In the genomic region with DNA sequence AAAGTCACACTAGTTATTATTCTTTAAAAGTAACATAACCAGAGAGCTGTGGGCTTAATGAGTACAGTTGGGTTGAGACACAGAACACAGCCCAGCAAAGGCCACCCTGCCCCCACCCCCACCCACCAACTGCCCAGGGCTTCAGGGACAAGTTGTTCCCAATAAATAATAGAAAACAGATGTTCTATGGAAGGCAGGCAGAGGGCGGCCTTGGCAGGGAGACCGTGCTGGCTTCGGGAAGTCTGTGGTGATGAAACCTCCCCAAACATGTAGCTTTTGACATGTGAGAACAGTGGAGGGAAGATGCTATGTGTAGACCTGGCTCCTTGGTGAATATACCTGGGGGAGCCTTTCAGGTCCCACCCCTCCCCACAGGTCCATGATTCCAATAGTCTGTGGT, we compare ENCODE assay signal across 9 cellular contexts.
DNase-seq lines count a peak whose midpoint lies in the region; ATAC-seq lines count a peak whose summit lies in the region.
"Had no signal": no experiment of that assay in that cellular context is flagged by ENCODE, and none has a peak within 500 bp of the region (broad histone marks: within the 10 kb centered on the region; RNA-seq: fewer than 3 reads in every experiment).

No MANE protein-coding gene starts in this region.

- no peak overlapping the region for H3K9ac ChIP-seq in stomach smooth muscle (ENCODE audit: low read length in 2 of 2)

- H3K27me3 ChIP-seq in stomach smooth muscle (ENCODE audit: control insufficient read depth in 1 of 2, insufficient read depth in 2 of 2, low read length in 2 of 2) = no peaks in the 10 kb centered on the region

- peaks cover 2 to 3% of the 10 kb centered on the region in 2 donors for H3K36me3 ChIP-seq in stomach smooth muscle (ENCODE audit: control insufficient read depth in 2 of 2, insufficient read depth in 2 of 2, low read length in 2 of 2)

- H3K4me3 ChIP-seq in stomach smooth muscle (ENCODE audit: low read length in 2 of 2) = no peak overlapping the region

- peak; percentile 61 for DNase-seq in DMS 273 (lab: John Stamatoyannopoulos, UW; ENCODE audit: unreplicated experiment)
- DNase-seq in DMS 273 treated with DMSO at 0.1 percent for 48 hours (lab: John Stamatoyannopoulos, UW) = no peak
- peak; percentile 70 for DNase-seq in amniotic epithelial cell (ENCODE audit: low read depth)
- DNase-seq in hippocampal formation (lab: John Stamatoyannopoulos, UW) = peak; percentile 51 to 72
- DNase-seq: 8988T had no signal

- peak overlapping the region; percentile 41 for H3K27ac ChIP-seq in stomach smooth muscle (ENCODE audit: low read length)

- H3K4me1 ChIP-seq in stomach smooth muscle (ENCODE audit: control insufficient read depth, insufficient read depth, low read length) = peaks cover 48% of the 10 kb centered on the region

- peaks cover 0 to 5% of the 10 kb centered on the region in 2 donors for H3K9me3 ChIP-seq in stomach smooth muscle (ENCODE audit: control insufficient read depth in 2 of 2, low read length in 2 of 2)

- no peak for ATAC-seq in HG03196 (IDR thresholded peaks at IDR 0.05; ENCODE audit: unreplicated experiment)
- no peak for ATAC-seq in HG03520 (IDR thresholded peaks at IDR 0.05; ENCODE audit: unreplicated experiment)
- ATAC-seq in activated CD4-positive, CD25-positive, alpha-beta regulatory T cell treated with anti-CD3 and anti-CD28 coated beads, Interleukin-2, amount 50 U/mL, for 24 hours = no peak
